Comparison of ENCODE assay signal across 1 cellular context in the genomic region with DNA sequence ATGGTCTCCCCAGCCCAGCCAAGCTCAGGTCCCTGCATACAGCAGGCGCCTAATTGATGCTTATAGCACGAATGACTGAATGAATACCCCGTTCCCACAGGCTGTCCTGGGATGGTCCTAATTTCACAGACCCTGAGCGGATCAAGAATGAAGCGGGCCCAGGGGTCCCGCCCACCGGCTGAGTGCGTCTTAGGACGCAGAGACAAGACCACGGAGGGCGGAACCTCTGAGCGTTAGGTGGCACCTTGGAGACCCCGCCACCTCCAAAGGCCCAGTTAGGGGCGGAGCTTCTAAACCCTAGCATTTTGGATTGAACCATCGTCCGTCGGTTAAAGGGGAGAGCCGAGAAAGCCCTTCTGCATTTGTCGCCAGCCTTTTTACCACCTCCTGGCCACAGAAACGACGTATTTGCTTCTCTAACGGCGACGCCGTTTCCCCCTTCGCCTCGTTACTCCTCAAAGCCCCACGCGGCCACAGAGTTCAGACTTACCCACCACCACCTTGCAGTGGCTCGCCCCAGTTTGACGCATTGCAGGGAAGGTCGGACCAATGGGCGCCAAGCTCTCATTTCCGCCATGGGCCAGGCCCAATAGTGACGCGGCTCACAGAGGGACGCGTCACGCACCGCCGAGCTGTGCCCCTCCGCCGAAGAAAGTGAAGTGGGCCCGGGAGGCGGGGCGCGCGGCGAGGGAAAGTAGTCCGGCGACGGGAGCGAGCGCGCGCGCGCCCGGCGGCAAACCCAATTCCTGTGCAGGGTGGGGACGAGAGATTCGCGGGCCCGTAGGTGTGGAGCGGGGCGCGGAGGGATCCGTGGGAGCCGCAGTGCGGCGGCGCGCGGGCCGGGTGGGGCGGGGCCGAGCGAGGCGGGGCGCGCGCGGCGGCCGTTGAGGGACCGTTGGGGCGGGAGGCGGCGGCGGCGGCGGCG.
TF ChIP-seq lines count a peak whose summit lies in the region.

No MANE protein-coding gene starts in this region.

TF ChIP-seq in K562, 482 proteins besides CTCF, POLR2A, EP300 and RAD21 (continued from another document and continues in another):
- TF ChIP-seq, protein P1, sequence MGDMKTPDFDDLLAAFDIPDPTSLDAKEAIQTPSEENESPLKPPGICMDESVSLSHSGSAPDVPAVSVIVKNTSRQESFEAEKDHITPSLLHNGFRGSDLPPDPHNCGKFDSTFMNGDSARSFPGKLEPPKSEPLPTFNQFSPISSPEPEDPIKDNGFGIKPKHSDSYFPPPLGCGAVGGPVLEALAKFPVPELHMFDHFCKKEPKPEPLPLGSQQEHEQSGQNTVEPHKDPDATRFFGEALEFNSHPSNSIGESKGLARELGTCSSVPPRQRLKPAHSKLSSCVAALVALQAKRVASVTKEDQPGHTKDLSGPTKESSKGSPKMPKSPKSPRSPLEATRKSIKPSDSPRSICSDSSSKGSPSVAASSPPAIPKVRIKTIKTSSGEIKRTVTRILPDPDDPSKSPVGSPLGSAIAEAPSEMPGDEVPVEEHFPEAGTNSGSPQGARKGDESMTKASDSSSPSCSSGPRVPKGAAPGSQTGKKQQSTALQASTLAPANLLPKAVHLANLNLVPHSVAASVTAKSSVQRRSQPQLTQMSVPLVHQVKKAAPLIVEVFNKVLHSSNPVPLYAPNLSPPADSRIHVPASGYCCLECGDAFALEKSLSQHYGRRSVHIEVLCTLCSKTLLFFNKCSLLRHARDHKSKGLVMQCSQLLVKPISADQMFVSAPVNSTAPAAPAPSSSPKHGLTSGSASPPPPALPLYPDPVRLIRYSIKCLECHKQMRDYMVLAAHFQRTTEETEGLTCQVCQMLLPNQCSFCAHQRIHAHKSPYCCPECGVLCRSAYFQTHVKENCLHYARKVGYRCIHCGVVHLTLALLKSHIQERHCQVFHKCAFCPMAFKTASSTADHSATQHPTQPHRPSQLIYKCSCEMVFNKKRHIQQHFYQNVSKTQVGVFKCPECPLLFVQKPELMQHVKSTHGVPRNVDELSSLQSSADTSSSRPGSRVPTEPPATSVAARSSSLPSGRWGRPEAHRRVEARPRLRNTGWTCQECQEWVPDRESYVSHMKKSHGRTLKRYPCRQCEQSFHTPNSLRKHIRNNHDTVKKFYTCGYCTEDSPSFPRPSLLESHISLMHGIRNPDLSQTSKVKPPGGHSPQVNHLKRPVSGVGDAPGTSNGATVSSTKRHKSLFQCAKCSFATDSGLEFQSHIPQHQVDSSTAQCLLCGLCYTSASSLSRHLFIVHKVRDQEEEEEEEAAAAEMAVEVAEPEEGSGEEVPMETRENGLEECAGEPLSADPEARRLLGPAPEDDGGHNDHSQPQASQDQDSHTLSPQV (IDR thresholded peaks at IDR 0.05): no peak
- TF ChIP-seq HDAC8 (tag; IDR thresholded peaks at IDR 0.05) (peak; percentile 93), ZNF263 (CRISPR knock-in tag; IDR thresholded peaks at IDR 0.05; ENCODE audit: borderline replicate concordance) (no peak; the same call in 1 of the 2 replicates), FOXA1 (IDR thresholded peaks at IDR 0.05; ENCODE audit: borderline replicate concordance) (no peak), ZKSCAN3 (CRISPR knock-in tag; IDR thresholded peaks at IDR 0.05) (no peak), BCLAF1 (IDR thresholded peaks at IDR 0.05; ENCODE audit: borderline replicate concordance in 1 of 2, control insufficient read depth in 1 of 2, low read depth in 2 of 2, low read length in 1 of 2) (peak; percentile 30 to 97; a peak in 2 of 4 replicates), DPF2 (IDR thresholded peaks at IDR 0.05) (peak; percentile 43; the same call in 1 of the 2 replicates), ZNF184 (CRISPR knock-in tag; IDR thresholded peaks at IDR 0.05) (no peak), CHCHD3 (CRISPR knock-in tag; IDR thresholded peaks at IDR 0.05) (no peak), NCOA4 (IDR thresholded peaks at IDR 0.05; ENCODE audit: partially characterized antibody) (no peak), HLTF (IDR thresholded peaks at IDR 0.05) (0 out of 2 replicates have a peak, but pooled peaks have one; percentile 10), POLR2G (IDR thresholded peaks at IDR 0.05; ENCODE audit: low read depth, low read length) (peak; percentile 70), EHMT2 (IDR thresholded peaks at IDR 0.05) (no peak), ZNF316 (IDR thresholded peaks at IDR 0.05) (no peak), NFE2 (IDR thresholded peaks at IDR 0.05; ENCODE audit: low read depth) (no peak), PYGO2 (tag; IDR thresholded peaks at IDR 0.05) (no peak; the same call in 1 of the 2 replicates), THAP7 (CRISPR knock-in tag; IDR thresholded peaks at IDR 0.05) (no peak), ZBTB1 (CRISPR knock-in tag; IDR thresholded peaks at IDR 0.05; ENCODE audit: borderline replicate concordance, low read depth) (0 out of 2 replicates have a peak, but pooled peaks have one; percentile 50), ZNF239 (CRISPR knock-in tag; IDR thresholded peaks at IDR 0.05) (no peak), ASH1L (IDR thresholded peaks at IDR 0.05; ENCODE audit: borderline replicate concordance, low read depth, partially characterized antibody) (peak; percentile 97), ETS2 (tag; IDR thresholded peaks at IDR 0.05; ENCODE audit: borderline replicate concordance, poor library complexity, severe bottlenecking) (no peak), ELF1 (tag; IDR thresholded peaks at IDR 0.05) (peak; percentile 88), CC2D1A (IDR thresholded peaks at IDR 0.05) (peak; percentile 66; the same call in 1 of the 2 replicates), ADNP (tag; IDR thresholded peaks at IDR 0.05) (peak; percentile 87; the same call in 1 of the 2 replicates), ZZZ3 (IDR thresholded peaks at IDR 0.05) (peak; percentile 82), STAT5B (CRISPR knock-in tag; IDR thresholded peaks at IDR 0.05) (no peak), ZBTB49 (CRISPR knock-in tag; IDR thresholded peaks at IDR 0.05; ENCODE audit: borderline replicate concordance) (no peak), ZNF217 (CRISPR knock-in tag; IDR thresholded peaks at IDR 0.05) (no peak), ZSCAN29 (IDR thresholded peaks at IDR 0.05) (no peak), MCM3 (IDR thresholded peaks at IDR 0.05) (no peak), BRF2 (IDR thresholded peaks at IDR 0.05; ENCODE audit: borderline replicate concordance, insufficient read depth, insufficient read length) (no peak), NCOA2 (IDR thresholded peaks at IDR 0.05; ENCODE audit: partially characterized antibody in 2 of 2) (no peak), ZNF589 (CRISPR knock-in tag; IDR thresholded peaks at IDR 0.05; ENCODE audit: low read depth) (peak; percentile 99), TRIM24 (IDR thresholded peaks at IDR 0.05) (peak in 1 of 2 experiments; percentile 11; a peak in 1 of 4 replicates), HNRNPH1 (optimal IDR thresholded peaks at IDR 0.05; ENCODE audit: low read depth, low read length) (no peak), ZNF551 (CRISPR knock-in tag; IDR thresholded peaks at IDR 0.05) (no peak), ETV5 (CRISPR knock-in tag; IDR thresholded peaks at IDR 0.05; ENCODE audit: low read depth) (peak; percentile 31; the same call in 1 of the 2 replicates), MYBL2 (IDR thresholded peaks at IDR 0.05; ENCODE audit: low read depth) (peak; percentile 74), MYBL2 (CRISPR knock-in tag; IDR thresholded peaks at IDR 0.05; ENCODE audit: borderline replicate concordance) (no peak), PTTG1 (tag; IDR thresholded peaks at IDR 0.05; ENCODE audit: low read depth) (no peak), TSC22D4 (tag; IDR thresholded peaks at IDR 0.05) (no peak), PHTF2 (CRISPR knock-in tag; IDR thresholded peaks at IDR 0.05) (no peak), BRCA1 (IDR thresholded peaks at IDR 0.05) (no peak), BRCA1 (CRISPR knock-in tag; IDR thresholded peaks at IDR 0.05) (no peak), ZNF324 (CRISPR knock-in tag; IDR thresholded peaks at IDR 0.05) (no peak), SMAD1 (IDR thresholded peaks at IDR 0.05; ENCODE audit: low read depth, low read length, partially characterized antibody) (peak; percentile 34)
- TF ChIP-seq, protein P2, sequence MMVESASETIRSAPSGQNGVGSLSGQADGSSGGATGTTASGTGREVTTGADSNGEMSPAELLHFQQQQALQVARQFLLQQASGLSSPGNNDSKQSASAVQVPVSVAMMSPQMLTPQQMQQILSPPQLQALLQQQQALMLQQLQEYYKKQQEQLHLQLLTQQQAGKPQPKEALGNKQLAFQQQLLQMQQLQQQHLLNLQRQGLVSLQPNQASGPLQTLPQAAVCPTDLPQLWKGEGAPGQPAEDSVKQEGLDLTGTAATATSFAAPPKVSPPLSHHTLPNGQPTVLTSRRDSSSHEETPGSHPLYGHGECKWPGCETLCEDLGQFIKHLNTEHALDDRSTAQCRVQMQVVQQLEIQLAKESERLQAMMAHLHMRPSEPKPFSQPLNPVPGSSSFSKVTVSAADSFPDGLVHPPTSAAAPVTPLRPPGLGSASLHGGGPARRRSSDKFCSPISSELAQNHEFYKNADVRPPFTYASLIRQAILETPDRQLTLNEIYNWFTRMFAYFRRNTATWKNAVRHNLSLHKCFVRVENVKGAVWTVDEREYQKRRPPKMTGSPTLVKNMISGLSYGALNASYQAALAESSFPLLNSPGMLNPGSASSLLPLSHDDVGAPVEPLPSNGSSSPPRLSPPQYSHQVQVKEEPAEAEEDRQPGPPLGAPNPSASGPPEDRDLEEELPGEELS (CRISPR knock-in tag; IDR thresholded peaks at IDR 0.05; ENCODE audit: borderline replicate concordance): 0 out of 2 replicates have a peak, but pooled peaks have one; percentile 17
- TF ChIP-seq, protein P3, sequence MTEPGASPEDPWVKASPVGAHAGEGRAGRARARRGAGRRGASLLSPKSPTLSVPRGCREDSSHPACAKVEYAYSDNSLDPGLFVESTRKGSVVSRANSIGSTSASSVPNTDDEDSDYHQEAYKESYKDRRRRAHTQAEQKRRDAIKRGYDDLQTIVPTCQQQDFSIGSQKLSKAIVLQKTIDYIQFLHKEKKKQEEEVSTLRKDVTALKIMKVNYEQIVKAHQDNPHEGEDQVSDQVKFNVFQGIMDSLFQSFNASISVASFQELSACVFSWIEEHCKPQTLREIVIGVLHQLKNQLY (CRISPR knock-in tag; conservative IDR thresholded peaks at IDR 0.05): no peak
- TF ChIP-seq, protein P4, sequence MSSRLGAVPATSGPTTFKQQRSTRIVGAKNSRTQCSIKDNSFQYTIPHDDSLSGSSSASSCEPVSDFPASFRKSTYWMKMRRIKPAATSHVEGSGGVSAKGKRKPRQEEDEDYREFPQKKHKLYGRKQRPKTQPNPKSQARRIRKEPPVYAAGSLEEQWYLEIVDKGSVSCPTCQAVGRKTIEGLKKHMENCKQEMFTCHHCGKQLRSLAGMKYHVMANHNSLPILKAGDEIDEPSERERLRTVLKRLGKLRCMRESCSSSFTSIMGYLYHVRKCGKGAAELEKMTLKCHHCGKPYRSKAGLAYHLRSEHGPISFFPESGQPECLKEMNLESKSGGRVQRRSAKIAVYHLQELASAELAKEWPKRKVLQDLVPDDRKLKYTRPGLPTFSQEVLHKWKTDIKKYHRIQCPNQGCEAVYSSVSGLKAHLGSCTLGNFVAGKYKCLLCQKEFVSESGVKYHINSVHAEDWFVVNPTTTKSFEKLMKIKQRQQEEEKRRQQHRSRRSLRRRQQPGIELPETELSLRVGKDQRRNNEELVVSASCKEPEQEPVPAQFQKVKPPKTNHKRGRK (tag; IDR thresholded peaks at IDR 0.05): no peak
